In genomic region chr6:162489406-162489976, GRCh38 we compare ENCODE assay signal across 23 cellular contexts.
A peak's percentile ranks its signal among the peaks of the same experiment; 100 is the strongest.
DNase-seq lines count a peak whose midpoint lies in the region; ATAC-seq and TF ChIP-seq lines count a peak whose summit lies in the region.
"Had no signal": no experiment of that assay in that cellular context is flagged by ENCODE, and none has a peak within 500 bp of the region (broad histone marks: within the 10 kb centered on the region; RNA-seq: fewer than 3 reads in every experiment).

No MANE protein-coding gene starts in this region.

- no peaks in the 10 kb centered on the region for H3K36me3 Mint-ChIP-seq in brain
- H3K36me3 Mint-ChIP-seq in stimulated activated memory B cell treated with anti-CD40 and anti-IgM and Interleukin-4, amounts not matched to agents 10 μg/mL and 1 μg/mL and 100 μg/mL, for 72 hours, result no peaks in the 10 kb centered on the region
- H3K36me3 Mint-ChIP-seq: CD14-positive monocyte; CD4-positive, CD25-positive, alpha-beta regulatory T cell had no signal

- H3K9ac ChIP-seq in liver (ENCODE audit: low read depth in 1 of 2, low read length in 2 of 2), result no peak overlapping the region
- H3K9ac ChIP-seq in neuronal stem cell (ENCODE audit: low read depth, low read length, poor library complexity), result no peak overlapping the region
- H3K9ac ChIP-seq: BLaER1 had no signal

- H3K4me1 ChIP-seq in liver (ENCODE audit: control insufficient read depth in 4 of 4, insufficient read depth in 4 of 4, low read length in 3 of 4) (peaks cover 0 to 13% (median 10%) of the 10 kb centered on the region in 4 donors), neuronal stem cell (ENCODE audit: control insufficient read depth in 2 of 2, insufficient read depth in 1 of 2, low read depth in 1 of 2, low read length in 2 of 2) (peaks cover 5 to 28% of the 10 kb centered on the region in 2 donors)
- H3K4me1 ChIP-seq: BLaER1 had no signal

- H3K14ac ChIP-seq in neuronal stem cell (ENCODE audit: low read length), result no peak overlapping the region

- no peak overlapping the region for H4K8ac ChIP-seq in neuronal stem cell (ENCODE audit: low read depth, low read length)

- H3K36me3 ChIP-seq in liver (ENCODE audit: control insufficient read depth in 4 of 4, insufficient read depth in 3 of 4, low read depth in 1 of 4, low read length in 3 of 4), result no peaks in the 10 kb centered on the region
- no peaks in the 10 kb centered on the region for H3K36me3 ChIP-seq in neuronal stem cell (replicated peaks in 1 of 2; ENCODE audit: control insufficient read depth in 2 of 2, insufficient read depth in 2 of 2, low read length in 2 of 2)
- H3K36me3 ChIP-seq: BE2C, BLaER1 had no signal

- H2BK15ac ChIP-seq in neuronal stem cell (ENCODE audit: low read length), result no peak overlapping the region

- H2AFZ ChIP-seq in neuronal stem cell (ENCODE audit: low read length), result no peak overlapping the region

- no peak overlapping the region for H3K4me3 Mint-ChIP-seq in brain
- no peak overlapping the region for H3K4me3 Mint-ChIP-seq in stimulated activated memory B cell treated with anti-CD40 and anti-IgM and Interleukin-4, amounts not matched to agents 10 μg/mL and 1 μg/mL and 100 μg/mL, for 72 hours
- H3K4me3 Mint-ChIP-seq: CD14-positive monocyte; CD4-positive, alpha-beta memory T cell; CD4-positive, CD25-positive, alpha-beta regulatory T cell; CD8-positive, alpha-beta memory T cell had no signal

- no peak overlapping the region for H2BK12ac ChIP-seq in neuronal stem cell (ENCODE audit: low read length)

- H3K27me3 Mint-ChIP-seq in brain, result no peaks in the 10 kb centered on the region
- no peaks in the 10 kb centered on the region for H3K27me3 Mint-ChIP-seq in stimulated activated memory B cell treated with anti-CD40 and anti-IgM and Interleukin-4, amounts not matched to agents 10 μg/mL and 1 μg/mL and 100 μg/mL, for 72 hours
- H3K27me3 Mint-ChIP-seq: CD4-positive, alpha-beta memory T cell; CD4-positive, CD25-positive, alpha-beta regulatory T cell; CD8-positive, alpha-beta memory T cell had no signal

- H3K27me3 ChIP-seq in liver (ENCODE audit: control insufficient read depth in 4 of 4, insufficient read depth in 4 of 4, low read length in 3 of 4) (no peaks in the 10 kb centered on the region), neuronal stem cell (ENCODE audit: control insufficient read depth in 3 of 3, insufficient read depth in 3 of 3, low read depth in 1 of 3, low read length in 3 of 3) (no peaks in the 10 kb centered on the region)
- H3K27me3 ChIP-seq: BE2C, BLaER1 had no signal

- H2BK120ac ChIP-seq in neuronal stem cell (ENCODE audit: low read depth, low read length), result no peak overlapping the region

- H3K79me1 ChIP-seq in neuronal stem cell (ENCODE audit: low read depth, low read length), result no peaks in the 10 kb centered on the region

- H3K4me3 ChIP-seq in liver (ENCODE audit: low read depth in 1 of 3, low read length in 3 of 3), result no peak overlapping the region
- H3K4me3 ChIP-seq in neuronal stem cell (ENCODE audit: low read length in 2 of 2), result no peak overlapping the region
- H3K4me3 ChIP-seq: BLaER1 had no signal

- TF ChIP-seq CTCF in brain (conservative IDR thresholded peaks at IDR 0.05), result no peak
- no peak for TF ChIP-seq CTCF in liver (IDR thresholded peaks at IDR 0.05; ENCODE audit: low read depth, low read length, missing input control)

- no peak overlapping the region for H3K23ac ChIP-seq in neuronal stem cell (ENCODE audit: low read depth, low read length, poor library complexity)

- H3K27ac ChIP-seq in liver (ENCODE audit: low read depth in 1 of 2, low read length in 2 of 2) (peak overlapping the region; percentile 29 to 51), neuronal stem cell (replicated peaks; ENCODE audit: low read length) (peak overlapping the region; percentile 21)
- H3K27ac ChIP-seq: BLaER1 had no signal

- H2AK5ac ChIP-seq in neuronal stem cell (ENCODE audit: low read depth, low read length), result no peak overlapping the region

- 43% methylated on average over 4 of the region's 4 CpGs for WGBS in liver
- no CpG with 5 or more reads among the region's 4 CpGs for WGBS in neuronal stem cell (ENCODE audit: extremely low coverage in 2 of 2, insufficient read length in 2 of 2, insufficient replicate concordance in 1 of 2), 2 donors

- H4K91ac ChIP-seq in neuronal stem cell (ENCODE audit: low read depth, low read length, poor library complexity), result no peak overlapping the region

- H3K4ac ChIP-seq in neuronal stem cell (ENCODE audit: low read length), result no peak overlapping the region

- peaks cover 26% of the 10 kb centered on the region for H3K4me1 Mint-ChIP-seq in brain
- H3K4me1 Mint-ChIP-seq in stimulated activated memory B cell treated with anti-CD40 and anti-IgM and Interleukin-4, amounts not matched to agents 10 μg/mL and 1 μg/mL and 100 μg/mL, for 72 hours, result peaks cover 15% of the 10 kb centered on the region
- H3K4me1 Mint-ChIP-seq: CD14-positive monocyte; CD4-positive, alpha-beta memory T cell; CD4-positive, CD25-positive, alpha-beta regulatory T cell; CD8-positive, alpha-beta memory T cell had no signal

- no peak overlapping the region for H3K4me2 ChIP-seq in neuronal stem cell (ENCODE audit: insufficient read depth, low read length, poor library complexity, severe bottlenecking)
- H3K4me2 ChIP-seq: BLaER1 had no signal

- peaks cover 0 to 6% (median 3%) of the 10 kb centered on the region in 5 experiments for H3K9me3 Mint-ChIP-seq in brain
- no peaks in the 10 kb centered on the region for H3K9me3 Mint-ChIP-seq in stimulated activated memory B cell treated with anti-CD40 and anti-IgM and Interleukin-4, amounts not matched to agents 10 μg/mL and 1 μg/mL and 100 μg/mL, for 72 hours

- ATAC-seq in left lobe of liver, result peak; percentile 71
- ATAC-seq in stimulated activated memory B cell treated with anti-CD40 and anti-IgM and Interleukin-4, amounts not matched to agents 10 μg/mL and 1 μg/mL and 100 μg/mL, for 72 hours, result no peak
- ATAC-seq in GM21619 (IDR thresholded peaks at IDR 0.05; ENCODE audit: unreplicated experiment), result no peak
- no peak for ATAC-seq in HG03432 (IDR thresholded peaks at IDR 0.05; ENCODE audit: unreplicated experiment)
- no peak for ATAC-seq in HG02642 (IDR thresholded peaks at IDR 0.05; ENCODE audit: poor library complexity, unreplicated experiment)

- H3K18ac ChIP-seq in neuronal stem cell (ENCODE audit: low read length), result no peak overlapping the region

- peak overlapping the region in 3 of 5 experiments; percentile 11 to 50 (median 32) for H3K27ac Mint-ChIP-seq in brain
- no peak overlapping the region for H3K27ac Mint-ChIP-seq in stimulated activated memory B cell treated with anti-CD40 and anti-IgM and Interleukin-4, amounts not matched to agents 10 μg/mL and 1 μg/mL and 100 μg/mL, for 72 hours
- H3K27ac Mint-ChIP-seq: CD14-positive monocyte; CD4-positive, alpha-beta memory T cell; CD4-positive, CD25-positive, alpha-beta regulatory T cell; CD8-positive, alpha-beta memory T cell had no signal

- H3K9me3 ChIP-seq in liver (ENCODE audit: control insufficient read depth in 4 of 4, low read length in 3 of 4) (no peaks in the 10 kb centered on the region), neuronal stem cell (replicated peaks in 1 of 2; ENCODE audit: control insufficient read depth in 2 of 2, insufficient read depth in 1 of 2, low read depth in 1 of 2, low read length in 2 of 2) (peaks cover 5 to 15% of the 10 kb centered on the region in 2 donors)
- H3K9me3 ChIP-seq: BE2C, BLaER1 had no signal

- H2BK5ac ChIP-seq in neuronal stem cell (ENCODE audit: low read length), result no peak overlapping the region

- peak; percentile 24 to 42 for TF ChIP-seq RAD21 in liver (IDR thresholded peaks at IDR 0.05)

- DNase-seq in left lobe of liver (ENCODE audit: low spot score) (peak; percentile 55), neuronal stem cell (ENCODE audit: low spot score) (no peak)
- DNase-seq: 8988T; ACHN; BE2C; C1 segment of cervical spinal cord; CD4-positive, alpha-beta memory T cell; CD4-positive, CD25-positive, alpha-beta regulatory T cell; CD8-positive, alpha-beta memory T cell; COR-L47; DMS 273 treated with DMSO at 0.1 percent for 48 hours; DMS153; DMS53; DMS79 treated with DMSO at 0.1 percent for 48 hours; GF-D8 had no signal

TF ChIP-seq in liver, 16 proteins besides CTCF, POLR2A, EP300 and RAD21 (continues in another document):
- no peak for TF ChIP-seq EGR1 (IDR thresholded peaks at IDR 0.05; ENCODE audit: low read depth in 2 of 2)
- TF ChIP-seq JUND (IDR thresholded peaks at IDR 0.05), result peak in 1 of 2 donors; percentile 41
- TF ChIP-seq SP1 (IDR thresholded peaks at IDR 0.05), result peak; percentile 57
- peak; percentile 52 for TF ChIP-seq ZBTB33 (IDR thresholded peaks at IDR 0.05)
- TF ChIP-seq FOXA1 (IDR thresholded peaks at IDR 0.05), result no peak
- TF ChIP-seq ATF3 (IDR thresholded peaks at IDR 0.05), result no peak
- peak; percentile 13 for TF ChIP-seq FOXA2 (IDR thresholded peaks at IDR 0.05)
- peak; percentile 53 for TF ChIP-seq HNF4G (IDR thresholded peaks at IDR 0.05)
